ENCODE assay signal across 32 cellular contexts in genomic region chr18:62336618-62337017, GRCh38.
"Had no signal": no experiment of that assay in that cellular context is flagged by ENCODE, and none has a peak within 500 bp of the region (broad histone marks: within the 10 kb centered on the region; RNA-seq: fewer than 3 reads in every experiment).

No MANE protein-coding gene starts in this region.

- H3K36me3 ChIP-seq: brain microvascular endothelial cell, MG63, Peyer's patch had no signal

- DNase-seq: activated B cell treated with CpG ODN at 0.5 μM for 24 hours; activated CD4-positive, alpha-beta memory T cell treated with anti-CD3 and anti-CD28 coated beads, Interleukin-2, amount 10 ng/mL, durations not matched to agents 7 days and 5 days; activated CD4-positive, alpha-beta T cell treated with anti-CD3 and anti-CD28 coated beads for 1 hour; activated CD4-positive, alpha-beta T cell treated with anti-CD3 and anti-CD28 coated beads for 48 hours; activated CD8-positive, alpha-beta memory T cell treated with anti-CD3 and anti-CD28 coated beads for 24 hours; activated CD8-positive, alpha-beta memory T cell treated with anti-CD3 and anti-CD28 coated beads, Interleukin-2, amount 10 ng/mL, durations not matched to agents 7 days and 5 days; activated CD8-positive, alpha-beta memory T cell treated with anti-CD3 and anti-CD28 coated beads, Interleukin-2, amount 50 U/mL, for 48 hours; activated effector memory CD4-positive, alpha-beta T cell treated with anti-CD3 and anti-CD28 coated beads, Interleukin-2, amount 50 U/mL, for 16 hours; activated naive CD4-positive, alpha-beta T cell; activated naive CD4-positive, alpha-beta T cell treated with anti-CD3 and anti-CD28 coated beads, Interleukin-2, amount 50 U/mL, for 16 hours; activated naive CD8-positive, alpha-beta T cell treated with anti-CD3 and anti-CD28 coated beads for 36 hours; activated T-cell treated with anti-CD3 and anti-CD28 coated beads, Interleukin-2, amount 50 U/mL, for 48 hours; amniotic stem cell; aorta; brain microvascular endothelial cell; central memory CD4-positive, alpha-beta T cell; Kasumi-1; NCI-H1048; NCI-H1105 treated with DMSO at 0.1 percent for 48 hours; NCI-H1436; NCI-H1694; NCI-H1930; NCI-H2081 treated with DMSO at 0.1 percent for 48 hours; NCI-H345; NCI-H524 treated with DMSO at 0.1 percent for 48 hours; T-helper 9 cell had no signal

- H3K4me3 ChIP-seq: MG63, Peyer's patch, SK-N-MC had no signal

- H3K27ac ChIP-seq: brain microvascular endothelial cell, RWPE1, SK-N-MC, VCaP had no signal

- H3K4me1 Mint-ChIP-seq: activated B cell treated with CpG ODN at 0.5 μM for 24 hours had no signal

- ATAC-seq: activated CD8-positive, alpha-beta memory T cell treated with anti-CD3 and anti-CD28 coated beads, Interleukin-2, amount 10 ng/mL, durations not matched to agents 7 days and 5 days; Right ventricle myocardium inferior had no signal

- H3K9me3 Mint-ChIP-seq: activated B cell treated with CpG ODN at 0.5 μM for 24 hours; activated CD4-positive, alpha-beta memory T cell treated with anti-CD3 and anti-CD28 coated beads, Interleukin-2, amount 10 ng/mL, durations not matched to agents 7 days and 5 days; activated naive CD8-positive, alpha-beta T cell treated with anti-CD3 and anti-CD28 coated beads for 36 hours had no signal

- H3K9me3 ChIP-seq: MG63, Peyer's patch had no signal

- H3K27me3 Mint-ChIP-seq: activated CD4-positive, alpha-beta memory T cell treated with anti-CD3 and anti-CD28 coated beads, Interleukin-2, amount 10 ng/mL, durations not matched to agents 7 days and 5 days had no signal

- H3K4me3 Mint-ChIP-seq: activated B cell treated with CpG ODN at 0.5 μM for 24 hours; activated CD4-positive, alpha-beta memory T cell treated with anti-CD3 and anti-CD28 coated beads, Interleukin-2, amount 10 ng/mL, durations not matched to agents 7 days and 5 days; activated CD8-positive, alpha-beta memory T cell treated with anti-CD3 and anti-CD28 coated beads, Interleukin-2, amount 10 ng/mL, durations not matched to agents 7 days and 5 days; activated naive CD8-positive, alpha-beta T cell treated with anti-CD3 and anti-CD28 coated beads for 36 hours had no signal

- H3K36me3 Mint-ChIP-seq: activated naive CD8-positive, alpha-beta T cell treated with anti-CD3 and anti-CD28 coated beads for 36 hours had no signal

- H3K27ac Mint-ChIP-seq: activated B cell treated with CpG ODN at 0.5 μM for 24 hours; activated CD4-positive, alpha-beta memory T cell treated with anti-CD3 and anti-CD28 coated beads, Interleukin-2, amount 10 ng/mL, durations not matched to agents 7 days and 5 days; activated CD8-positive, alpha-beta memory T cell treated with anti-CD3 and anti-CD28 coated beads, Interleukin-2, amount 10 ng/mL, durations not matched to agents 7 days and 5 days; activated naive CD8-positive, alpha-beta T cell treated with anti-CD3 and anti-CD28 coated beads for 36 hours had no signal
